In genomic region chr5:91983869-91984268, GRCh38 we compare ENCODE assay signal across 22 cellular contexts.
DNase-seq lines count a peak whose midpoint lies in the region; ATAC-seq, FAIRE-seq and TF ChIP-seq lines count a peak whose summit lies in the region.
"Had no signal": no experiment of that assay in that cellular context is flagged by ENCODE, and none has a peak within 500 bp of the region (broad histone marks: within the 10 kb centered on the region; RNA-seq: fewer than 3 reads in every experiment).

No MANE protein-coding gene starts in this region.

- H3K27ac Mint-ChIP-seq in astrocyte (ENCODE audit: unreplicated experiment) = no peak overlapping the region
- no peak overlapping the region for H3K27ac Mint-ChIP-seq in Calu3 (ENCODE audit: unreplicated experiment)
- H3K27ac Mint-ChIP-seq: B cell; CD8-positive, alpha-beta T cell; HFFc6 had no signal

- H3K9ac ChIP-seq in IMR-90 (ENCODE audit: low read depth, low read length) (no peak overlapping the region), astrocyte (ENCODE audit: low read length) (no peak overlapping the region), H1 (replicated peaks in 1 of 4; ENCODE audit: extremely low read depth in 1 of 4, low read depth in 3 of 4, low read length in 3 of 4) (no peak overlapping the region)
- H3K9ac ChIP-seq: BLaER1 treated with 17β-estradiol and CSF1 and Interleukin-3, amounts not matched to agents 10 nM and 100 nM had no signal

- H3K23ac ChIP-seq in IMR-90 (ENCODE audit: low read depth, low read length) (no peak overlapping the region), H1 (ENCODE audit: insufficient read length) (no peak overlapping the region)

- no peak overlapping the region for H3K56ac ChIP-seq in IMR-90 (ENCODE audit: extremely low read depth, insufficient read depth, low read length)
- H3K56ac ChIP-seq in H1 (replicated peaks; ENCODE audit: insufficient read length, low read depth, low read length) = no peak overlapping the region

- DNase-seq in A172 (ENCODE audit: low spot score) = peak; percentile 5
- peak; percentile 11 for DNase-seq in IMR-90
- DNase-seq in astrocyte (ENCODE audit: low read depth) = peak; percentile 38
- no peak for DNase-seq in H1 (ENCODE audit: low read depth in 1 of 2, low spot score in 2 of 2)
- no peak for DNase-seq in Calu3
- DNase-seq in globus pallidus (ENCODE audit: low spot score) = no peak
- no peak for DNase-seq in superior temporal gyrus (ENCODE audit: extremely low spot score)
- DNase-seq: CD8-positive, alpha-beta T cell; DMS 273 treated with DMSO at 0.1 percent for 48 hours; DMS53; DND-41; EL; HFFc6; KG1 had no signal

- TF ChIP-seq EP300 in H1 (IDR thresholded peaks at IDR 0.05; ENCODE audit: borderline replicate concordance in 1 of 2, low read depth in 2 of 2, low read length in 2 of 2) = no peak

- intact Hi-C loops in IMR-90 (cut with micrococcal nuclease) (no loop called here), Calu3 (cut with micrococcal nuclease; ENCODE audit: unreplicated experiment) (no loop called here)

- H2BK120ac ChIP-seq in IMR-90 (ENCODE audit: low read depth, low read length) = no peak overlapping the region
- no peak overlapping the region for H2BK120ac ChIP-seq in H1 (replicated peaks; ENCODE audit: low read depth, low read length)

- no peak overlapping the region for H4K5ac ChIP-seq in IMR-90 (ENCODE audit: low read depth, low read length)
- no peak overlapping the region for H4K5ac ChIP-seq in H1 (ENCODE audit: insufficient read length, low read depth, low read length)

- in situ Hi-C loops in IMR-90 (cut with MboI; ENCODE audit: low sequenced_read_pairs) = no loop called here

- H3K4me1 Mint-ChIP-seq in astrocyte (ENCODE audit: low read depth, unreplicated experiment) (no peaks in the 10 kb centered on the region), Calu3 (ENCODE audit: low read depth, unreplicated experiment) (no peaks in the 10 kb centered on the region)
- H3K4me1 Mint-ChIP-seq: B cell had no signal

- no peaks in the 10 kb centered on the region for H3K36me3 Mint-ChIP-seq in astrocyte (ENCODE audit: low read depth, unreplicated experiment)
- no peaks in the 10 kb centered on the region for H3K36me3 Mint-ChIP-seq in Calu3 (ENCODE audit: insufficient read depth, unreplicated experiment)
- H3K36me3 Mint-ChIP-seq: CD8-positive, alpha-beta T cell had no signal

- H3K27me3 ChIP-seq in IMR-90 (ENCODE audit: control insufficient read depth, insufficient read depth, low read length) (no peaks in the 10 kb centered on the region), astrocyte (ENCODE audit: insufficient read depth, low read length) (no peaks in the 10 kb centered on the region), H1 (replicated peaks in 1 of 4; ENCODE audit: control insufficient read depth in 3 of 4, extremely low read depth in 1 of 4, insufficient read depth in 3 of 4, low read length in 3 of 4) (no peaks in the 10 kb centered on the region)
- H3K27me3 ChIP-seq: BLaER1 treated with 17β-estradiol and CSF1 and Interleukin-3, amounts not matched to agents 10 nM and 100 nM had no signal

- no peak overlapping the region for H3K27ac ChIP-seq in IMR-90 (ENCODE audit: insufficient read depth, low read length)
- no peak overlapping the region for H3K27ac ChIP-seq in astrocyte (ENCODE audit: low read depth, low read length)
- no peak overlapping the region for H3K27ac ChIP-seq in H1 (ENCODE audit: low read depth, low read length)
- H3K27ac ChIP-seq: 22Rv1; BLaER1 treated with 17β-estradiol and CSF1 and Interleukin-3, amounts not matched to agents 10 nM and 100 nM had no signal

- no peak overlapping the region for H2AK9ac ChIP-seq in IMR-90 (replicated peaks; ENCODE audit: low read depth, low read length, poor library complexity)

- peak; percentile 56 for ATAC-seq in IMR-90 (ENCODE audit: low read depth)
- ATAC-seq in GM18870 (IDR thresholded peaks at IDR 0.05; ENCODE audit: unreplicated experiment) = no peak
- ATAC-seq: CD8-positive, alpha-beta T cell; GM12878; HCT116; HepG2 had no signal

- H3K14ac ChIP-seq in IMR-90 (replicated peaks; ENCODE audit: low read depth, low read length) = no peak overlapping the region
- H3K14ac ChIP-seq in H1 (ENCODE audit: insufficient read length) = no peak overlapping the region

- H4K20me1 ChIP-seq in IMR-90 (ENCODE audit: insufficient read depth, low read length) (no peaks in the 10 kb centered on the region), astrocyte (ENCODE audit: insufficient read depth, low read length) (no peaks in the 10 kb centered on the region), H1 (replicated peaks in 1 of 2; ENCODE audit: control insufficient read depth in 1 of 2, insufficient read depth in 2 of 2, low read length in 2 of 2) (no peaks in the 10 kb centered on the region)
- H4K20me1 ChIP-seq: BLaER1 treated with 17β-estradiol and CSF1 and Interleukin-3, amounts not matched to agents 10 nM and 100 nM had no signal

- H3K79me1 ChIP-seq in IMR-90 (ENCODE audit: low read depth in 1 of 2, low read length in 2 of 2) (no peaks in the 10 kb centered on the region), H1 (ENCODE audit: low read depth, low read length) (no peaks in the 10 kb centered on the region)

- TF ChIP-seq RAD21 in IMR-90 (IDR thresholded peaks at IDR 0.05; ENCODE audit: low read length) (no peak), H1 (IDR thresholded peaks at IDR 0.05 in 1 of 2, conservative IDR thresholded peaks at IDR 0.05 in 1 of 2; ENCODE audit: low read depth in 2 of 2, low read length in 2 of 2) (no peak)

- H3K9me3 Mint-ChIP-seq in astrocyte (ENCODE audit: unreplicated experiment) (no peaks in the 10 kb centered on the region), Calu3 (ENCODE audit: low read depth, unreplicated experiment) (no peaks in the 10 kb centered on the region)

- H2AFZ ChIP-seq in IMR-90 (replicated peaks; ENCODE audit: low read length, poor library complexity) (no peak overlapping the region), astrocyte (ENCODE audit: low read depth, low read length) (no peak overlapping the region), H1 (ENCODE audit: low read length) (no peak overlapping the region)

- H4K91ac ChIP-seq in IMR-90 (ENCODE audit: insufficient read depth, low read depth, low read length) (no peak overlapping the region), H1 (replicated peaks; ENCODE audit: insufficient read length, low read length) (no peak overlapping the region)

- no peak overlapping the region for H2BK12ac ChIP-seq in H1 (ENCODE audit: low read depth, low read length)

- no peak for FAIRE-seq in astrocyte (lab: Jason Lieb, UNC)
- no peak for FAIRE-seq in H1 (lab: Jason Lieb, UNC)
- FAIRE-seq: GM12878, H54, HepG2 had no signal

- H3K18ac ChIP-seq in IMR-90 (ENCODE audit: low read depth, low read length) = no peak overlapping the region
- no peak overlapping the region for H3K18ac ChIP-seq in H1 (ENCODE audit: extremely low read depth, low read length)

- no peak overlapping the region for H3K4ac ChIP-seq in IMR-90 (ENCODE audit: low read depth, low read length)
- peak overlapping the region; percentile 48 for H3K4ac ChIP-seq in H1 (replicated peaks; ENCODE audit: insufficient read length, low read depth, low read length)

- dilution Hi-C loops in IMR-90 (cut with HindIII; ENCODE audit: low sequenced_read_pairs, unreplicated experiment) = no loop called here

- H3K4me3 ChIP-seq in IMR-90 (ENCODE audit: insufficient read depth, low read depth, low read length) (no peak overlapping the region), astrocyte (ENCODE audit: insufficient read depth, low read depth, low read length) (no peak overlapping the region), H1 (ENCODE audit: extremely low read depth in 1 of 4, insufficient read depth in 2 of 4, low read depth in 3 of 4, low read length in 4 of 4) (no peak overlapping the region)
- H3K4me3 ChIP-seq: BLaER1 treated with 17β-estradiol and CSF1 and Interleukin-3, amounts not matched to agents 10 nM and 100 nM; GM12878 had no signal

- CTCF ChIA-PET in IMR-90 (lab: Yijun Ruan, JAX) = no interaction called here
- CTCF ChIA-PET in H1 (lab: Charles Lee; ENCODE audit: partially characterized antibody) = no interaction called here
- CTCF ChIA-PET in Calu3 (lab: Charles Lee) = no interaction called here

- H4K8ac ChIP-seq in IMR-90 (ENCODE audit: low read depth in 2 of 2, low read length in 2 of 2) = no peak overlapping the region
- no peak overlapping the region for H4K8ac ChIP-seq in H1 (ENCODE audit: extremely low read depth, insufficient read depth, low read length)

- H3K4me2 ChIP-seq in IMR-90 (ENCODE audit: low read depth, low read length) (no peak overlapping the region), astrocyte (ENCODE audit: low read length) (no peak overlapping the region), H1 (ENCODE audit: insufficient read depth in 1 of 2, low read depth in 2 of 2, low read length in 2 of 2) (no peak overlapping the region)
- H3K4me2 ChIP-seq: BLaER1 treated with 17β-estradiol and CSF1 and Interleukin-3, amounts not matched to agents 10 nM and 100 nM had no signal

- no peak for TF ChIP-seq CTCF in IMR-90 (conservative IDR thresholded peaks at IDR 0.05; ENCODE audit: low read depth, low read length)
- no peak for TF ChIP-seq CTCF in astrocyte (IDR thresholded peaks at IDR 0.05; ENCODE audit: insufficient read depth, low read depth, low read length)
- no peak for TF ChIP-seq CTCF in H1 (IDR thresholded peaks at IDR 0.05; ENCODE audit: control extremely low read depth in 1 of 3, insufficient read depth in 1 of 3, low read depth in 1 of 3, low read length in 3 of 3)
- no peak for TF ChIP-seq CTCF in Calu3 (IDR thresholded peaks at IDR 0.05; ENCODE audit: unreplicated experiment)

- H2BK15ac ChIP-seq in IMR-90 (ENCODE audit: low read depth, low read length) (no peak overlapping the region), H1 (ENCODE audit: low read length) (no peak overlapping the region)

- no peaks in the 10 kb centered on the region for H3K27me3 Mint-ChIP-seq in astrocyte (ENCODE audit: low read depth, unreplicated experiment)
- H3K27me3 Mint-ChIP-seq in Calu3 (ENCODE audit: unreplicated experiment) = no peaks in the 10 kb centered on the region
- H3K27me3 Mint-ChIP-seq: B cell had no signal

- H3K9me1 ChIP-seq in IMR-90 (ENCODE audit: insufficient read depth, low read length) = no peaks in the 10 kb centered on the region

- H3K4me3 Mint-ChIP-seq in astrocyte (ENCODE audit: unreplicated experiment) = no peak overlapping the region
- H3K4me3 Mint-ChIP-seq in Calu3 (ENCODE audit: low read depth, unreplicated experiment) = no peak overlapping the region
- H3K4me3 Mint-ChIP-seq: B cell; CD8-positive, alpha-beta T cell; HFFc6 had no signal

- H2BK20ac ChIP-seq in IMR-90 (ENCODE audit: low read depth, low read length) (no peak overlapping the region), H1 (ENCODE audit: low read length) (no peak overlapping the region)

- H3K23me2 ChIP-seq in H1 (ENCODE audit: low read depth, low read length) = no peaks in the 10 kb centered on the region

- no peaks in the 10 kb centered on the region for H3K79me2 ChIP-seq in astrocyte (ENCODE audit: insufficient read depth, low read length)
- no peaks in the 10 kb centered on the region for H3K79me2 ChIP-seq in H1 (ENCODE audit: control insufficient read depth in 1 of 2, insufficient read depth in 2 of 2, low read length in 2 of 2)

- H2AK5ac ChIP-seq in IMR-90 (ENCODE audit: low read depth, low read length) (no peak overlapping the region), H1 (ENCODE audit: low read depth, low read length) (no peak overlapping the region)

- no peaks in the 10 kb centered on the region for H3K4me1 ChIP-seq in IMR-90 (ENCODE audit: control insufficient read depth, insufficient read depth, low read length)
- H3K4me1 ChIP-seq in astrocyte (ENCODE audit: insufficient read depth, low read length) = no peaks in the 10 kb centered on the region
- H3K4me1 ChIP-seq in H1 (replicated peaks in 1 of 4; ENCODE audit: control insufficient read depth in 3 of 4, insufficient read depth in 4 of 4, low read length in 3 of 4) = peaks cover 0 to 3% (median 0%) of the 10 kb centered on the region in 4 experiments; a peak in 2 of 7 replicates
- H3K4me1 ChIP-seq: BLaER1 treated with 17β-estradiol and CSF1 and Interleukin-3, amounts not matched to agents 10 nM and 100 nM had no signal

- H3K36me3 ChIP-seq in IMR-90 (ENCODE audit: control insufficient read depth, insufficient read depth, low read length) = no peaks in the 10 kb centered on the region
- no peaks in the 10 kb centered on the region for H3K36me3 ChIP-seq in astrocyte (ENCODE audit: insufficient read depth, low read length)
- H3K36me3 ChIP-seq in H1 (ENCODE audit: control insufficient read depth in 2 of 4, insufficient read depth in 4 of 4, low read length in 3 of 4) = no peaks in the 10 kb centered on the region
- H3K36me3 ChIP-seq: BLaER1 treated with 17β-estradiol and CSF1 and Interleukin-3, amounts not matched to agents 10 nM and 100 nM had no signal

- TF ChIP-seq POLR2A in IMR-90 (IDR thresholded peaks at IDR 0.05; ENCODE audit: low read depth, low read length) (no peak), H1 (IDR thresholded peaks at IDR 0.05; ENCODE audit: control extremely low read depth in 1 of 2, low read depth in 2 of 2, low read length in 2 of 2) (no peak)

- no CpG with 5 or more reads among the region's 1 CpG for WGBS in IMR-90 (ENCODE audit: extremely low coverage in 2 of 2, insufficient read length in 1 of 2), 2 experiments
- WGBS in H1 (ENCODE audit: extremely low coverage in 1 of 2, insufficient coverage in 1 of 2, insufficient read length in 1 of 2, insufficient replicate concordance in 2 of 2, low coverage in 1 of 2, low lambda C conversion rate in 2 of 2, missing lambda C conversion rate in 1 of 2), 2 experiments = 92% methylated on average over 1 of the region's 1 CpG; no CpG with 5 or more reads in 1 of the 2 experiments

- POLR2A ChIA-PET in IMR-90 (lab: Charles Lee; ENCODE audit: unreplicated experiment) (no interaction called here), H1 (lab: Charles Lee; ENCODE audit: partially characterized antibody) (no interaction called here)

- no peaks in the 10 kb centered on the region for H3K9me3 ChIP-seq in IMR-90 (ENCODE audit: control insufficient read depth, insufficient read depth, low read length)
- H3K9me3 ChIP-seq in astrocyte (ENCODE audit: insufficient read depth, low read depth, low read length) = no peaks in the 10 kb centered on the region
- H3K9me3 ChIP-seq in H1 (ENCODE audit: insufficient read depth in 2 of 2, low read depth in 1 of 2, low read length in 1 of 2) = no peaks in the 10 kb centered on the region
- H3K9me3 ChIP-seq: BLaER1 treated with 17β-estradiol and CSF1 and Interleukin-3, amounts not matched to agents 10 nM and 100 nM had no signal

- BruUV-seq in IMR-90 (replicated peaks; lab: Mats Ljungman, UMichigan) = no TSS peak
- BruUV-seq in Calu3 (replicated peaks; lab: Mats Ljungman, UMichigan) = no TSS peak

- no peak overlapping the region for H2BK5ac ChIP-seq in IMR-90 (ENCODE audit: low read depth, low read length, poor library complexity, severe bottlenecking)
- no peak overlapping the region for H2BK5ac ChIP-seq in H1 (ENCODE audit: low read depth, low read length)

Comparison
In these comparisons a context has a peak if more than half of its experiments do, and no peak if none do; other contexts are left out.
1. DNase-seq: peak in A172 (single experiment), IMR-90 (single experiment) and astrocyte (single experiment); none in H1 (0 of 2), Calu3 (single experiment), globus pallidus (single experiment) and superior temporal gyrus (single experiment).